Comparison of ENCODE assay signal across 31 cellular contexts in the genomic region with DNA sequence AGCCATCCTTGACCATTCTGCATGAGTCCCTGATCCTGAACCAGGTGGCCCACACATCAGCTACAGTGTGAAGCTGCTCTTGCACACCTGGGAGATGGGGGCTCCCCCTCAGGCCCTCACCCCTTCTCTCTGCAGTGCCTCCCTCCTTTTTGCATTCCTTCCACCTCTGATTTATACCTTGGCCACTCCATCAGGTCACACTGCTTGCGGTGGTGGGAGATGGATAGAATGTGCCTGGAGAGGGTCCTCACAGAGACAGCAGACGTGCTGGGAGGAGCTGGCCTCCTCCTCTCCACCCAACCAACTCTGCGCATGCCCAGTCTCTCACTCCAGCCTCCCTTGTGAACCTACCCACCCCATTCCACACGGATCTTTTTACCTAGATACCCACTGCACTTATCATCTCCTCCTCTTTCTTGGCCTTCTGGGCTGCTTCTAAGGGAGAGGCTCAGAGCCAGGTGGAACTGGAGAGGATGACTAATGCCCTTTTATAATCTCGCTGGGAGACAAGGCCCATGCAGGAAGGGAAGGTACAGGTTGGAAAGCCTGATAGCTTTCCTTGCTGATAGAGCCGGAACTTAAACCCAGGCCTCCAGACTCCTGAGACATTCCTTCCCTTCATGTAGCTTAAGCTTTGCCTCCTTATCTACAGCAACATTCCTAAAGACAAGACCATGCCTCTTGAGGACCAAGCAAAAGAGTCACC.
DNase-seq lines count a peak whose midpoint lies in the region; ATAC-seq, FAIRE-seq and TF ChIP-seq lines count a peak whose summit lies in the region.
"Had no signal": no experiment of that assay in that cellular context is flagged by ENCODE, and none has a peak within 500 bp of the region (broad histone marks: within the 10 kb centered on the region; RNA-seq: fewer than 3 reads in every experiment).

No MANE protein-coding gene starts in this region.

- DNase-seq in NCI-H524 (lab: John Stamatoyannopoulos, UW) (peak; percentile 25 to 62), NCI-H524 treated with DMSO at 0.1 percent for 48 hours (lab: John Stamatoyannopoulos, UW) (no peak), NCI-H226 (peak; percentile 29), foreskin keratinocyte (peak in 1 of 2 donors; percentile 52), small intestine (peak; percentile 96), NCI-H345 (lab: John Stamatoyannopoulos, UW) (no peak), GM12892 (ENCODE audit: insufficient read length) (no peak)
- no peak for DNase-seq in activated CD8-positive, alpha-beta T cell treated with anti-CD3 and anti-CD28 coated beads, Interleukin-2, amount 10 ng/mL, durations not matched to agents 7 days and 5 days
- DNase-seq: activated B cell treated with CpG ODN at 0.5 μM for 24 hours; activated CD4-positive, alpha-beta T cell treated with anti-CD3 and anti-CD28 coated beads, Interleukin-2, amount 50 U/mL, for 1 hour; activated effector memory CD4-positive, alpha-beta T cell treated with anti-CD3 and anti-CD28 coated beads, Interleukin-2, amount 50 U/mL, for 16 hours; activated naive CD8-positive, alpha-beta T cell treated with anti-CD3 and anti-CD28 coated beads for 36 hours; activated T-cell treated with anti-CD3 and anti-CD28 coated beads, Interleukin-2, amount 50 U/mL, for 24 hours; Calu3; heart left ventricle; NCI-H2227 treated with DMSO at 0.1 percent for 48 hours; NCI-H82; retina; RPMI8226; stimulated activated naive CD8-positive, alpha-beta T cell treated with anti-CD3 and anti-CD28 coated beads, Interleukin-15, Interleukin-2, amounts not matched to agents 100 U/mL and 50 U/mL, for 24 hours; T-helper 1 cell; testis; uterus had no signal

- H3K36me3 ChIP-seq in small intestine (ENCODE audit: control insufficient read depth in 2 of 2, insufficient read depth in 2 of 2, low read length in 2 of 2), result no peaks in the 10 kb centered on the region
- H3K36me3 ChIP-seq: ascending aorta, heart left ventricle, uterus had no signal

- H3K4me1 ChIP-seq in foreskin keratinocyte (peaks cover 9% of the 10 kb centered on the region), small intestine (ENCODE audit: control insufficient read depth in 2 of 2, insufficient read depth in 1 of 2, low read depth in 1 of 2, low read length in 1 of 2) (peaks cover 0 to 2% of the 10 kb centered on the region in 2 donors)
- H3K4me1 ChIP-seq: ascending aorta, heart left ventricle, parathyroid adenoma, uterus had no signal

- 39 to 66% (median 43%) methylated on average over 6 of the region's 6 CpGs for WGBS in small intestine, 3 donors

- POLR2A ChIA-PET in activated CD8-positive, alpha-beta T cell treated with anti-CD3 and anti-CD28 coated beads, Interleukin-2, amount 10 ng/mL, durations not matched to agents 7 days and 5 days (lab: Charles Lee), result no interaction called here

- H3K9me3 Mint-ChIP-seq in activated CD8-positive, alpha-beta T cell treated with anti-CD3 and anti-CD28 coated beads, Interleukin-2, amount 10 ng/mL, durations not matched to agents 7 days and 5 days (ENCODE audit: insufficient read depth), result no peaks in the 10 kb centered on the region
- H3K9me3 Mint-ChIP-seq: activated B cell treated with CpG ODN at 0.5 μM for 24 hours; activated naive CD8-positive, alpha-beta T cell treated with anti-CD3 and anti-CD28 coated beads for 36 hours; activated T-cell treated with anti-CD3 and anti-CD28 coated beads, Interleukin-2, amount 50 U/mL, for 24 hours; memory B cell; neural crest cell had no signal

- H3K27me3 ChIP-seq in foreskin keratinocyte, result no peaks in the 10 kb centered on the region
- no peaks in the 10 kb centered on the region for H3K27me3 ChIP-seq in small intestine (ENCODE audit: control insufficient read depth in 2 of 2, insufficient read depth in 2 of 2, low read length in 2 of 2)
- H3K27me3 ChIP-seq: ascending aorta, heart left ventricle, testis, uterus had no signal

- H3K27ac Mint-ChIP-seq in activated CD8-positive, alpha-beta T cell treated with anti-CD3 and anti-CD28 coated beads, Interleukin-2, amount 10 ng/mL, durations not matched to agents 7 days and 5 days, result no peak overlapping the region
- H3K27ac Mint-ChIP-seq: activated B cell treated with CpG ODN at 0.5 μM for 24 hours; activated naive CD8-positive, alpha-beta T cell treated with anti-CD3 and anti-CD28 coated beads for 36 hours; activated T-cell treated with anti-CD3 and anti-CD28 coated beads, Interleukin-2, amount 50 U/mL, for 24 hours; memory B cell had no signal

- H3K4me3 Mint-ChIP-seq in activated CD8-positive, alpha-beta T cell treated with anti-CD3 and anti-CD28 coated beads, Interleukin-2, amount 10 ng/mL, durations not matched to agents 7 days and 5 days, result no peak overlapping the region
- H3K4me3 Mint-ChIP-seq: activated B cell treated with CpG ODN at 0.5 μM for 24 hours; activated naive CD8-positive, alpha-beta T cell treated with anti-CD3 and anti-CD28 coated beads for 36 hours; activated T-cell treated with anti-CD3 and anti-CD28 coated beads, Interleukin-2, amount 50 U/mL, for 24 hours; memory B cell; neural crest cell had no signal

- FAIRE-seq in small intestine (lab: Jason Lieb, UNC) (no peak), GM12892 (lab: Jason Lieb, UNC) (no peak)
- FAIRE-seq: A204.1, GM18507, H1 had no signal

- H3K4me1 Mint-ChIP-seq in activated CD8-positive, alpha-beta T cell treated with anti-CD3 and anti-CD28 coated beads, Interleukin-2, amount 10 ng/mL, durations not matched to agents 7 days and 5 days (ENCODE audit: low read depth), result no peaks in the 10 kb centered on the region
- H3K4me1 Mint-ChIP-seq: activated B cell treated with CpG ODN at 0.5 μM for 24 hours; activated naive CD8-positive, alpha-beta T cell treated with anti-CD3 and anti-CD28 coated beads for 36 hours; memory B cell had no signal

- ATAC-seq in foreskin keratinocyte, result peak; percentile 74
- no peak for ATAC-seq in activated CD8-positive, alpha-beta T cell treated with anti-CD3 and anti-CD28 coated beads, Interleukin-2, amount 10 ng/mL, durations not matched to agents 7 days and 5 days
- ATAC-seq: heart left ventricle; stimulated activated naive CD8-positive, alpha-beta T cell treated with anti-CD3 and anti-CD28 coated beads, Interleukin-15, Interleukin-2, amounts not matched to agents 100 U/mL and 50 U/mL, for 24 hours had no signal

- CTCF ChIA-PET in activated CD8-positive, alpha-beta T cell treated with anti-CD3 and anti-CD28 coated beads, Interleukin-2, amount 10 ng/mL, durations not matched to agents 7 days and 5 days (lab: Charles Lee), result no interaction called here

- H3K27me3 Mint-ChIP-seq in activated CD8-positive, alpha-beta T cell treated with anti-CD3 and anti-CD28 coated beads, Interleukin-2, amount 10 ng/mL, durations not matched to agents 7 days and 5 days (ENCODE audit: low read depth), result peaks cover 11% of the 10 kb centered on the region

- no peak for TF ChIP-seq CTCF in foreskin keratinocyte (conservative IDR thresholded peaks at IDR 0.05)

- H3K27ac ChIP-seq in foreskin keratinocyte, result no peak overlapping the region
- H3K27ac ChIP-seq in small intestine (ENCODE audit: low read depth in 1 of 2, low read length in 1 of 2), result peak overlapping the region; percentile 58 to 63
- H3K27ac ChIP-seq: ascending aorta, heart left ventricle, parathyroid adenoma, testis, uterus had no signal

- H3K9me3 ChIP-seq in small intestine (ENCODE audit: control insufficient read depth, low read depth), result no peaks in the 10 kb centered on the region
- H3K9me3 ChIP-seq: ascending aorta, heart left ventricle, testis, uterus had no signal

- H3K36me3 Mint-ChIP-seq in activated CD8-positive, alpha-beta T cell treated with anti-CD3 and anti-CD28 coated beads, Interleukin-2, amount 10 ng/mL, durations not matched to agents 7 days and 5 days (ENCODE audit: low read depth), result no peaks in the 10 kb centered on the region
- H3K36me3 Mint-ChIP-seq: activated naive CD8-positive, alpha-beta T cell treated with anti-CD3 and anti-CD28 coated beads for 36 hours; memory B cell had no signal

- no peak overlapping the region for H3K4me3 ChIP-seq in small intestine (ENCODE audit: low read depth in 1 of 2, low read length in 2 of 2)
- H3K4me3 ChIP-seq: ascending aorta, heart left ventricle, smooth muscle cell, testis, uterus had no signal

- TF ChIP-seq POLR2A in GM12892 (IDR thresholded peaks at IDR 0.05; ENCODE audit: low read depth, low read length), result no peak

Comparison
In these comparisons a context has a peak if more than half of its experiments do, and no peak if none do; other contexts are left out.
1. DNase-seq: peak in NCI-H524 (2 of 2), NCI-H226 (single experiment) and small intestine (single experiment); none in NCI-H524 treated with DMSO at 0.1 percent for 48 hours (single experiment), NCI-H345 (single experiment), GM12892 (single experiment) and activated CD8-positive, alpha-beta T cell treated with anti-CD3 and anti-CD28 coated beads, Interleukin-2, amount 10 ng/mL, durations not matched to agents 7 days and 5 days (single experiment).